In the genomic region with DNA sequence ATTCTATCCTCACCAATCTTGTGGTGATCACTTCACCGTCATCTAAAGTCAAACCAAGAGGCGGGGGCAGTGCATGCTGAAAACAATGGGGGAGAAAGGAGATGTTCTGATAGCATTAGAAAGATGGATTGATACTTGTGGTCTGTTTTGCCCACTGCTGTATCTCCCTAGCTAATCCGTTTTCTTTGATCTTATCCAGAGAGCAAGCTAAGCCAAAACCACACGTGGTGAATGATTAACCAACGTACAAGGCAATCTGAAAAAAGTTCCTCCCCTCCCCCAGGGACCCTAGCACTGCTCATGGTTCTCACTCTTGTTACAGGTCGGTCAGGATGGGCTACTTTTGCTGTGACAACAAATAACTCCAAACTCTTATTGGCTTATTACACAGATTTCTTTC, we compare ENCODE assay signal across 1 cellular context.
TF ChIP-seq lines count a peak whose summit lies in the region.

No MANE protein-coding gene starts in this region.

TF ChIP-seq in GM12878, 131 proteins besides CTCF, POLR2A, EP300 and RAD21 (continued from another document):
- TF ChIP-seq, protein P1, sequence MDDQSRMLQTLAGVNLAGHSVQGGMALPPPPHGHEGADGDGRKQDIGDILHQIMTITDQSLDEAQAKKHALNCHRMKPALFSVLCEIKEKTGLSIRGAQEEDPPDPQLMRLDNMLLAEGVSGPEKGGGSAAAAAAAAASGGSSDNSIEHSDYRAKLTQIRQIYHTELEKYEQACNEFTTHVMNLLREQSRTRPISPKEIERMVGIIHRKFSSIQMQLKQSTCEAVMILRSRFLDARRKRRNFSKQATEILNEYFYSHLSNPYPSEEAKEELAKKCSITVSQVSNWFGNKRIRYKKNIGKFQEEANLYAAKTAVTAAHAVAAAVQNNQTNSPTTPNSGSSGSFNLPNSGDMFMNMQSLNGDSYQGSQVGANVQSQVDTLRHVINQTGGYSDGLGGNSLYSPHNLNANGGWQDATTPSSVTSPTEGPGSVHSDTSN (IDR thresholded peaks at IDR 0.05; ENCODE audit: insufficient replicate concordance, low read depth, low read length) = no peak
- TF ChIP-seq ATF7 (IDR thresholded peaks at IDR 0.05; ENCODE audit: low read depth) (peak; percentile 27; the same call in 1 of the 2 replicates), IKZF2 (IDR thresholded peaks at IDR 0.05) (peak; percentile 32 to 53; a peak in 2 of 4 replicates), NR2F1 (conservative IDR thresholded peaks at IDR 0.05) (peak; percentile 44; the same call in 1 of the 2 replicates), IRF4 (IDR thresholded peaks at IDR 0.05; ENCODE audit: low read depth, low read length) (peak; percentile 55; the same call in 1 of the 2 replicates), RUNX3 (IDR thresholded peaks at IDR 0.05; ENCODE audit: low read length) (peak; percentile 51), BCL11A (IDR thresholded peaks at IDR 0.05; ENCODE audit: low read depth, low read length) (peak; percentile 59), DPF2 (IDR thresholded peaks at IDR 0.05) (peak; percentile 46; the same call in 1 of the 2 replicates), SIX5 (IDR thresholded peaks at IDR 0.05; ENCODE audit: low read depth, low read length, severe bottlenecking) (no peak)
- TF ChIP-seq, protein P2, sequence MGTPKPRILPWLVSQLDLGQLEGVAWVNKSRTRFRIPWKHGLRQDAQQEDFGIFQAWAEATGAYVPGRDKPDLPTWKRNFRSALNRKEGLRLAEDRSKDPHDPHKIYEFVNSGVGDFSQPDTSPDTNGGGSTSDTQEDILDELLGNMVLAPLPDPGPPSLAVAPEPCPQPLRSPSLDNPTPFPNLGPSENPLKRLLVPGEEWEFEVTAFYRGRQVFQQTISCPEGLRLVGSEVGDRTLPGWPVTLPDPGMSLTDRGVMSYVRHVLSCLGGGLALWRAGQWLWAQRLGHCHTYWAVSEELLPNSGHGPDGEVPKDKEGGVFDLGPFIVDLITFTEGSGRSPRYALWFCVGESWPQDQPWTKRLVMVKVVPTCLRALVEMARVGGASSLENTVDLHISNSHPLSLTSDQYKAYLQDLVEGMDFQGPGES (IDR thresholded peaks at IDR 0.05) = no peak
TF ChIP-seq in GM12878: peak in this region for 13.
